1 cellular context compared by ENCODE assay signal in the genomic region with DNA sequence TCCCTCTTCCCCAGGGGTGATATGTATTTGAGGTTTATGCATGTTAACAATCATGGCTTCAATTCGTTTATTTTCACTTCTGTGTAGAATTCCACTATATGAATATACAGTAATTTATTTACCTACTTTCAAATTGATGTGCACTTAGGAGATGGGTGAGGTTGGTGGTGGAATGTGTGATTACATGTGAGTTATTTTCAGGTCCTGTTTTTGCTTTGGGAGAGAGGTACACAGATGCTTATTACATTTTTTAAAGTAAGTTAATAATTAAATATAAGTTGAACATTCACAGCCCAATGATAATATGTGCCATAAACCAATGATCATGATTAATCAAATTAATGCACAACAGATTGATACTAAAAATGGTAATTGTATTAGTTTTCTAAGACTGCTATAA.
TF ChIP-seq lines count a peak whose summit lies in the region.

No MANE protein-coding gene starts in this region.

TF ChIP-seq in SK-N-SH, 30 proteins besides CTCF, POLR2A, EP300 and RAD21 (continued from another document):
- TF ChIP-seq, protein P1, sequence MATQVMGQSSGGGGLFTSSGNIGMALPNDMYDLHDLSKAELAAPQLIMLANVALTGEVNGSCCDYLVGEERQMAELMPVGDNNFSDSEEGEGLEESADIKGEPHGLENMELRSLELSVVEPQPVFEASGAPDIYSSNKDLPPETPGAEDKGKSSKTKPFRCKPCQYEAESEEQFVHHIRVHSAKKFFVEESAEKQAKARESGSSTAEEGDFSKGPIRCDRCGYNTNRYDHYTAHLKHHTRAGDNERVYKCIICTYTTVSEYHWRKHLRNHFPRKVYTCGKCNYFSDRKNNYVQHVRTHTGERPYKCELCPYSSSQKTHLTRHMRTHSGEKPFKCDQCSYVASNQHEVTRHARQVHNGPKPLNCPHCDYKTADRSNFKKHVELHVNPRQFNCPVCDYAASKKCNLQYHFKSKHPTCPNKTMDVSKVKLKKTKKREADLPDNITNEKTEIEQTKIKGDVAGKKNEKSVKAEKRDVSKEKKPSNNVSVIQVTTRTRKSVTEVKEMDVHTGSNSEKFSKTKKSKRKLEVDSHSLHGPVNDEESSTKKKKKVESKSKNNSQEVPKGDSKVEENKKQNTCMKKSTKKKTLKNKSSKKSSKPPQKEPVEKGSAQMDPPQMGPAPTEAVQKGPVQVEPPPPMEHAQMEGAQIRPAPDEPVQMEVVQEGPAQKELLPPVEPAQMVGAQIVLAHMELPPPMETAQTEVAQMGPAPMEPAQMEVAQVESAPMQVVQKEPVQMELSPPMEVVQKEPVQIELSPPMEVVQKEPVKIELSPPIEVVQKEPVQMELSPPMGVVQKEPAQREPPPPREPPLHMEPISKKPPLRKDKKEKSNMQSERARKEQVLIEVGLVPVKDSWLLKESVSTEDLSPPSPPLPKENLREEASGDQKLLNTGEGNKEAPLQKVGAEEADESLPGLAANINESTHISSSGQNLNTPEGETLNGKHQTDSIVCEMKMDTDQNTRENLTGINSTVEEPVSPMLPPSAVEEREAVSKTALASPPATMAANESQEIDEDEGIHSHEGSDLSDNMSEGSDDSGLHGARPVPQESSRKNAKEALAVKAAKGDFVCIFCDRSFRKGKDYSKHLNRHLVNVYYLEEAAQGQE (IDR thresholded peaks at IDR 0.05; ENCODE audit: low read depth, low read length) = no peak
- no peak for TF ChIP-seq RXRA (IDR thresholded peaks at IDR 0.05; ENCODE audit: borderline replicate concordance, low read depth)
- TF ChIP-seq RFX5 (IDR thresholded peaks at IDR 0.05; ENCODE audit: low read length) = no peak
- no peak for TF ChIP-seq GABPA (IDR thresholded peaks at IDR 0.05; ENCODE audit: low read depth)
- no peak for TF ChIP-seq NFIC (IDR thresholded peaks at IDR 0.05; ENCODE audit: borderline replicate concordance)
- TF ChIP-seq, protein P2, sequence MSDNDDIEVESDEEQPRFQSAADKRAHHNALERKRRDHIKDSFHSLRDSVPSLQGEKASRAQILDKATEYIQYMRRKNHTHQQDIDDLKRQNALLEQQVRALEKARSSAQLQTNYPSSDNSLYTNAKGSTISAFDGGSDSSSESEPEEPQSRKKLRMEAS (IDR thresholded peaks at IDR 0.05; ENCODE audit: low read depth) = no peak
